ENCODE assay signal across 9 cellular contexts in genomic region chr21:25862596-25862995, GRCh38.
DNase-seq lines count a peak whose midpoint lies in the region; ATAC-seq and TF ChIP-seq lines count a peak whose summit lies in the region.
"Had no signal": no experiment of that assay in that cellular context is flagged by ENCODE, and none has a peak within 500 bp of the region (broad histone marks: within the 10 kb centered on the region; RNA-seq: fewer than 3 reads in every experiment).

No MANE protein-coding gene starts in this region.

- H3K4me1 Mint-ChIP-seq in neural progenitor cell = peaks cover 17% of the 10 kb centered on the region

- no peak overlapping the region for H3K4me3 Mint-ChIP-seq in neural progenitor cell

- in situ Hi-C loops in brain microvascular endothelial cell (cut with HindIII; ENCODE audit: low pct_ligation_motif_present, low sequenced_read_pairs) = no loop called here

- DNase-seq in NCI-H1092 treated with DMSO at 0.1 percent for 48 hours (lab: John Stamatoyannopoulos, UW) (peak; percentile 1), NCI-H1092 (lab: John Stamatoyannopoulos, UW) (no peak), NCI-H146 (lab: John Stamatoyannopoulos, UW) (peak; percentile 19), brain microvascular endothelial cell (peak; percentile 15), neural progenitor cell (ENCODE audit: low spot score) (peak; percentile 32), NCI-H1436 treated with DMSO at 0.1 percent for 48 hours (lab: John Stamatoyannopoulos, UW) (no peak), NCI-H510A (lab: John Stamatoyannopoulos, UW) (no peak)

- H3K27me3 ChIP-seq in brain microvascular endothelial cell (replicated peaks) = no peaks in the 10 kb centered on the region
- H3K27me3 ChIP-seq in neural progenitor cell = no peaks in the 10 kb centered on the region
- H3K27me3 ChIP-seq: BLaER1 had no signal

- peak; percentile 80 for ATAC-seq in GM19351 (IDR thresholded peaks at IDR 0.05; ENCODE audit: unreplicated experiment)

- no peak overlapping the region for H3K9ac ChIP-seq in neural progenitor cell
- H3K9ac ChIP-seq: BLaER1 had no signal

- peaks cover 21% of the 10 kb centered on the region for H3K4me1 ChIP-seq in neural progenitor cell

- H3K27ac Mint-ChIP-seq in neural progenitor cell = no peak overlapping the region

- H3K27ac ChIP-seq in brain microvascular endothelial cell (no peak overlapping the region), neural progenitor cell (no peak overlapping the region)
- H3K27ac ChIP-seq: BLaER1 had no signal

- H3K36me3 ChIP-seq in brain microvascular endothelial cell (replicated peaks) = no peaks in the 10 kb centered on the region
- no peaks in the 10 kb centered on the region for H3K36me3 ChIP-seq in neural progenitor cell
- H3K36me3 ChIP-seq: BLaER1 had no signal

- no peak overlapping the region for H3K4me3 ChIP-seq in brain microvascular endothelial cell (ENCODE audit: low read depth, low read length)
- H3K4me3 ChIP-seq in neural progenitor cell = no peak overlapping the region
- H3K4me3 ChIP-seq: BLaER1 had no signal

- no peaks in the 10 kb centered on the region for H3K79me2 ChIP-seq in neural progenitor cell (ENCODE audit: low read depth)

- H3F3A ChIP-seq in neural progenitor cell (ENCODE audit: low read depth) = no peaks in the 10 kb centered on the region

- H3K36me3 Mint-ChIP-seq in neural progenitor cell = no peaks in the 10 kb centered on the region

- H3K9me3 ChIP-seq in neural progenitor cell (ENCODE audit: low read depth) = no peaks in the 10 kb centered on the region
- H3K9me3 ChIP-seq: BLaER1 had no signal

- peaks cover 2% of the 10 kb centered on the region for H3K27me3 Mint-ChIP-seq in neural progenitor cell (ENCODE audit: insufficient read depth, low read depth)

- no peaks in the 10 kb centered on the region for H3K9me3 Mint-ChIP-seq in neural progenitor cell

- peak overlapping the region; percentile 23 for H2AFZ ChIP-seq in neural progenitor cell (replicated peaks)

- peak; percentile 85 for TF ChIP-seq CTCF in brain microvascular endothelial cell (IDR thresholded peaks at IDR 0.05; ENCODE audit: low read depth, low read length, missing control alignments)
- peak; percentile 86 for TF ChIP-seq CTCF in neural progenitor cell (IDR thresholded peaks at IDR 0.05)

- no peaks in the 10 kb centered on the region for H4K20me1 ChIP-seq in neural progenitor cell (ENCODE audit: low read depth)
- H4K20me1 ChIP-seq: BLaER1 had no signal

- no peak overlapping the region for H3K4me2 ChIP-seq in neural progenitor cell
- H3K4me2 ChIP-seq: BLaER1 had no signal

Comparison
In these comparisons a context has a peak if more than half of its experiments do, and no peak if none do; other contexts are left out.
1. DNase-seq: peak in NCI-H1092 treated with DMSO at 0.1 percent for 48 hours (single experiment), NCI-H146 (single experiment), brain microvascular endothelial cell (single experiment) and neural progenitor cell (single experiment); none in NCI-H1092 (single experiment), NCI-H1436 treated with DMSO at 0.1 percent for 48 hours (single experiment) and NCI-H510A (single experiment).